ENCODE assay signal across 33 cellular contexts in the genomic region with DNA sequence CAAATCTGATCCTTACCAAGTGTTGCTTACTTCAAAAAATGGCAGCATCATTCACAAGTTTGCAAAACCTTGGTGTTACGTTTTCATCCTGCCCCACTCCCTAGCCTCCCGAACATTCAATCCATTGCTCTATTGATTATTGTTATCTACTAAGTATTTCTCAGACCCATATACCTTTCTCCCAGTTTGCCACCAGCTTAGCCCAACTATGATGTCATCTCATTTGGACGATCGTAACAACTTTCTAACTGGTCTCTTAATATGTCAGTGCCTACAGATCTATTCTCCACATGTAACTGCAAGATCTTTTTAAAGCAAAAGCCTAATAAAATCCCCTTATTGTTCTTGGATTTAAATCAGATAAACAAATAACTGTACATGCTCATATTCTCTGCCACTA.
DNase-seq lines count a peak whose midpoint lies in the region; ATAC-seq, FAIRE-seq and TF ChIP-seq lines count a peak whose summit lies in the region.
"Had no signal": no experiment of that assay in that cellular context is flagged by ENCODE, and none has a peak within 500 bp of the region (broad histone marks: within the 10 kb centered on the region; RNA-seq: fewer than 3 reads in every experiment).

No MANE protein-coding gene starts in this region.

- H4K20me1 ChIP-seq in HepG2 (ENCODE audit: insufficient read depth, low read length), result no peaks in the 10 kb centered on the region
- no peaks in the 10 kb centered on the region for H4K20me1 ChIP-seq in H1 (replicated peaks in 1 of 2; ENCODE audit: control insufficient read depth in 1 of 2, insufficient read depth in 2 of 2, low read length in 2 of 2)
- H4K20me1 ChIP-seq: BLaER1; BLaER1 treated with 17β-estradiol and CSF1 and Interleukin-3, amounts not matched to agents 10 nM and 100 nM had no signal

- H3K9ac ChIP-seq in HepG2 (ENCODE audit: insufficient read depth, low read depth, low read length), result no peak overlapping the region
- no peak overlapping the region for H3K9ac ChIP-seq in H1 (replicated peaks in 1 of 4; ENCODE audit: extremely low read depth in 1 of 4, low read depth in 3 of 4, low read length in 3 of 4)
- H3K9ac ChIP-seq: BLaER1; BLaER1 treated with 17β-estradiol and CSF1 and Interleukin-3, amounts not matched to agents 10 nM and 100 nM had no signal

- H2BK20ac ChIP-seq in H1 (ENCODE audit: low read length), result no peak overlapping the region

- no peak overlapping the region for H4K5ac ChIP-seq in H1 (ENCODE audit: insufficient read length, low read depth, low read length)

- no peak for ATAC-seq in HepG2
- ATAC-seq in right lobe of liver, result no peak
- ATAC-seq in GM21717 (IDR thresholded peaks at IDR 0.05; ENCODE audit: unreplicated experiment), result no peak
- ATAC-seq: A549; CD8-positive, alpha-beta T cell had no signal

- no peak overlapping the region for H4K91ac ChIP-seq in H1 (replicated peaks; ENCODE audit: insufficient read length, low read length)

- TF ChIP-seq CTCF in HepG2 (CRISPR knock-in tag; IDR thresholded peaks at IDR 0.05), result no peak
- TF ChIP-seq CTCF in right lobe of liver (IDR thresholded peaks at IDR 0.05), result no peak
- no peak for TF ChIP-seq CTCF in HEK293 (tag by site-specific recombination; IDR thresholded peaks at IDR 0.05)
- TF ChIP-seq CTCF in H1 (IDR thresholded peaks at IDR 0.05; ENCODE audit: control extremely low read depth in 1 of 3, insufficient read depth in 1 of 3, low read depth in 1 of 3, low read length in 3 of 3), result no peak

- no peaks in the 10 kb centered on the region for H3K79me2 ChIP-seq in HepG2 (ENCODE audit: insufficient read depth, low read length)
- H3K79me2 ChIP-seq in H1 (ENCODE audit: control insufficient read depth in 1 of 2, insufficient read depth in 2 of 2, low read length in 2 of 2), result no peaks in the 10 kb centered on the region

- FAIRE-seq in HepG2 (lab: Jason Lieb, UNC) (no peak), H1 (lab: Jason Lieb, UNC) (no peak)
- FAIRE-seq: A204.1, A549, D721Med had no signal

- no peak overlapping the region for H3K4ac ChIP-seq in H1 (replicated peaks; ENCODE audit: insufficient read length, low read depth, low read length)

- H3K9me3 ChIP-seq in HepG2 (ENCODE audit: low read length) (no peaks in the 10 kb centered on the region), right lobe of liver (no peaks in the 10 kb centered on the region), HEK293 (ENCODE audit: control insufficient read depth, insufficient read depth, low read depth, low read length) (no peaks in the 10 kb centered on the region), H1 (ENCODE audit: insufficient read depth in 2 of 2, low read depth in 1 of 2, low read length in 1 of 2) (no peaks in the 10 kb centered on the region)
- H3K9me3 ChIP-seq: A549, BE2C, BLaER1, Caco-2 had no signal

- no peak overlapping the region for H2BK5ac ChIP-seq in H1 (ENCODE audit: low read depth, low read length)

- H3K27me3 ChIP-seq in HepG2 (ENCODE audit: control insufficient read depth in 1 of 2, insufficient read depth in 2 of 2, low read length in 2 of 2) (no peaks in the 10 kb centered on the region), right lobe of liver (no peaks in the 10 kb centered on the region), H1 (replicated peaks in 1 of 4; ENCODE audit: control insufficient read depth in 3 of 4, extremely low read depth in 1 of 4, insufficient read depth in 3 of 4, low read length in 3 of 4) (no peaks in the 10 kb centered on the region)
- H3K27me3 ChIP-seq: BE2C; BLaER1; BLaER1 treated with 17β-estradiol and CSF1 and Interleukin-3, amounts not matched to agents 10 nM and 100 nM had no signal

- H3K36me3 ChIP-seq in HepG2 (replicated peaks in 1 of 2; ENCODE audit: control insufficient read depth in 1 of 2, insufficient read depth in 2 of 2, low read length in 2 of 2) (no peaks in the 10 kb centered on the region), right lobe of liver (no peaks in the 10 kb centered on the region), HEK293 (ENCODE audit: control insufficient read depth in 2 of 2, insufficient read depth in 1 of 2, low read length in 2 of 2) (no peaks in the 10 kb centered on the region), H1 (ENCODE audit: control insufficient read depth in 2 of 4, insufficient read depth in 4 of 4, low read length in 3 of 4) (no peaks in the 10 kb centered on the region)
- H3K36me3 ChIP-seq: BE2C; BLaER1; BLaER1 treated with 17β-estradiol and CSF1 and Interleukin-3, amounts not matched to agents 10 nM and 100 nM had no signal

- H2BK15ac ChIP-seq in H1 (ENCODE audit: low read length), result no peak overlapping the region

- intact Hi-C loops in HepG2 (cut with micrococcal nuclease; ENCODE audit: unreplicated experiment), result no loop called here
- intact Hi-C loops in right lobe of liver (cut with DNase I), result no loop called here

- no peaks in the 10 kb centered on the region for H3K79me1 ChIP-seq in H1 (ENCODE audit: low read depth, low read length)

- TF ChIP-seq POLR2A in HepG2 (IDR thresholded peaks at IDR 0.05; ENCODE audit: insufficient read depth in 1 of 2, low read depth in 2 of 2, low read length in 2 of 2) (no peak), right lobe of liver (IDR thresholded peaks at IDR 0.05) (no peak), H1 (IDR thresholded peaks at IDR 0.05; ENCODE audit: control extremely low read depth in 1 of 2, low read depth in 2 of 2, low read length in 2 of 2) (no peak)

- H2BK120ac ChIP-seq in H1 (replicated peaks; ENCODE audit: low read depth, low read length), result no peak overlapping the region

- no peak overlapping the region for H2BK12ac ChIP-seq in H1 (ENCODE audit: low read depth, low read length)

- WGBS in HepG2 (ENCODE audit: low lambda C conversion rate), result 5% methylated on average over 4 of the region's 4 CpGs
- 65% methylated on average over 4 of the region's 4 CpGs for WGBS in right lobe of liver (ENCODE audit: insufficient coverage, low coverage, low lambda C conversion rate, missing lambda C conversion rate)
- 87% methylated on average over 4 of the region's 4 CpGs; no CpG with 5 or more reads in 1 of the 2 experiments for WGBS in H1 (ENCODE audit: extremely low coverage in 1 of 2, insufficient coverage in 1 of 2, insufficient read length in 1 of 2, insufficient replicate concordance in 2 of 2, low coverage in 1 of 2, low lambda C conversion rate in 2 of 2, missing lambda C conversion rate in 1 of 2), 2 experiments

- POLR2A ChIA-PET in HepG2 (lab: Yijun Ruan, JAX) (no interaction called here), HEK293 (lab: Yijun Ruan, JAX) (no interaction called here), H1 (lab: Charles Lee; ENCODE audit: partially characterized antibody) (interaction anchor here (0.7 kb wide), 1 partner anchor 10 kb away, joined by 3 read pairs; no protein-coding TSS in a partner anchor)

- no peak overlapping the region for H4K8ac ChIP-seq in H1 (ENCODE audit: extremely low read depth, insufficient read depth, low read length)

- no peak overlapping the region for H2AFZ ChIP-seq in HepG2 (ENCODE audit: low read length)
- H2AFZ ChIP-seq in H1 (ENCODE audit: low read length), result peak overlapping the region; percentile 38; the same call in 1 of the 2 replicates

- CTCF ChIA-PET in HepG2 (lab: Yijun Ruan, JAX; ENCODE audit: low intra/inter-chr PET ratio, low total read pairs) (no interaction called here), HEK293 (lab: Yijun Ruan, JAX) (no interaction called here), H1 (lab: Charles Lee; ENCODE audit: partially characterized antibody) (no interaction called here)

- H3K4me2 ChIP-seq in HepG2 (ENCODE audit: low read depth, low read length) (no peak overlapping the region), H1 (ENCODE audit: insufficient read depth in 1 of 2, low read depth in 2 of 2, low read length in 2 of 2) (no peak overlapping the region)
- H3K4me2 ChIP-seq: A549; BLaER1; BLaER1 treated with 17β-estradiol and CSF1 and Interleukin-3, amounts not matched to agents 10 nM and 100 nM had no signal

- H3K4me1 ChIP-seq in HepG2 (ENCODE audit: insufficient read depth, low read length), result no peaks in the 10 kb centered on the region
- no peaks in the 10 kb centered on the region for H3K4me1 ChIP-seq in right lobe of liver
- no peaks in the 10 kb centered on the region for H3K4me1 ChIP-seq in HEK293 (ENCODE audit: control insufficient read depth, insufficient read depth, low read length)
- H3K4me1 ChIP-seq in H1 (replicated peaks in 1 of 4; ENCODE audit: control insufficient read depth in 3 of 4, insufficient read depth in 4 of 4, low read length in 3 of 4), result no peaks in the 10 kb centered on the region
- H3K4me1 ChIP-seq: A549; BLaER1; BLaER1 treated with 17β-estradiol and CSF1 and Interleukin-3, amounts not matched to agents 10 nM and 100 nM had no signal

- no peak overlapping the region for H3K18ac ChIP-seq in H1 (ENCODE audit: extremely low read depth, low read length)

- TF ChIP-seq RAD21 in HepG2 (CRISPR knock-in tag; IDR thresholded peaks at IDR 0.05) (no peak), H1 (IDR thresholded peaks at IDR 0.05 in 1 of 2, conservative IDR thresholded peaks at IDR 0.05 in 1 of 2; ENCODE audit: low read depth in 2 of 2, low read length in 2 of 2) (no peak)

- TF ChIP-seq EP300 in HepG2 (IDR thresholded peaks at IDR 0.05; ENCODE audit: low read depth in 2 of 2, low read length in 2 of 2) (no peak), HepG2 (CRISPR knock-in tag; IDR thresholded peaks at IDR 0.05; ENCODE audit: borderline replicate concordance) (no peak), H1 (IDR thresholded peaks at IDR 0.05; ENCODE audit: borderline replicate concordance in 1 of 2, low read depth in 2 of 2, low read length in 2 of 2) (no peak)

- H2AK5ac ChIP-seq in H1 (ENCODE audit: low read depth, low read length), result no peak overlapping the region

- in situ Hi-C loops in HepG2 (cut with HindIII; ENCODE audit: extremely low pct_ligation_motif_present, low pct_unique_long_range_greater_than_20kb), result no loop called here

- no peak overlapping the region for H3K14ac ChIP-seq in H1 (ENCODE audit: insufficient read length)

- H3K23me2 ChIP-seq in H1 (ENCODE audit: low read depth, low read length), result no peaks in the 10 kb centered on the region

- DNase-seq in HepG2 (ENCODE audit: low spot score) (no peak), right lobe of liver (no peak), H1 (ENCODE audit: low read depth in 1 of 2, low spot score in 2 of 2) (no peak), hepatic stellate cell (ENCODE audit: low spot score) (no peak)
- DNase-seq: 8988T; ACHN; AML-193; BE2C; C1 segment of cervical spinal cord; Caco-2; Calu3; CD4-positive, alpha-beta memory T cell; CD4-positive, alpha-beta T cell; CD4-positive, CD25-positive, alpha-beta regulatory T cell; CD8-positive, alpha-beta memory T cell; CD8-positive, alpha-beta T cell; COR-L47; DMS 273 treated with DMSO at 0.1 percent for 48 hours; DMS153; DMS53; DMS79; DMS79 treated with DMSO at 0.1 percent for 48 hours; DND-41; EL had no signal

- no peak overlapping the region for H3K56ac ChIP-seq in H1 (replicated peaks; ENCODE audit: insufficient read length, low read depth, low read length)

- H3K4me3 ChIP-seq in HepG2 (replicated peaks in 1 of 3; ENCODE audit: insufficient read depth in 1 of 3, low read depth in 2 of 3, low read length in 3 of 3) (no peak overlapping the region), right lobe of liver (no peak overlapping the region), HEK293 (ENCODE audit: low read depth, low read length) (no peak overlapping the region), H1 (ENCODE audit: extremely low read depth in 1 of 4, insufficient read depth in 2 of 4, low read depth in 3 of 4, low read length in 4 of 4) (no peak overlapping the region)
- H3K4me3 ChIP-seq: A549; BLaER1; BLaER1 treated with 17β-estradiol and CSF1 and Interleukin-3, amounts not matched to agents 10 nM and 100 nM had no signal

- H3K27ac ChIP-seq in HepG2 (ENCODE audit: extremely low read length, insufficient read depth, low read length) (no peak overlapping the region), right lobe of liver (no peak overlapping the region), HEK293 (ENCODE audit: extremely low read depth, low read depth, low read length) (no peak overlapping the region), H1 (ENCODE audit: low read depth, low read length) (no peak overlapping the region)
- H3K27ac ChIP-seq: 22Rv1; A549; BLaER1; BLaER1 treated with 17β-estradiol and CSF1 and Interleukin-3, amounts not matched to agents 10 nM and 100 nM; C4-2B had no signal

- H3K23ac ChIP-seq in H1 (ENCODE audit: insufficient read length), result no peak overlapping the region

- no TSS peak for BruUV-seq in HepG2 (replicated peaks; lab: Mats Ljungman, UMichigan)
